ENCODE assay signal across 29 cellular contexts in the genomic region with DNA sequence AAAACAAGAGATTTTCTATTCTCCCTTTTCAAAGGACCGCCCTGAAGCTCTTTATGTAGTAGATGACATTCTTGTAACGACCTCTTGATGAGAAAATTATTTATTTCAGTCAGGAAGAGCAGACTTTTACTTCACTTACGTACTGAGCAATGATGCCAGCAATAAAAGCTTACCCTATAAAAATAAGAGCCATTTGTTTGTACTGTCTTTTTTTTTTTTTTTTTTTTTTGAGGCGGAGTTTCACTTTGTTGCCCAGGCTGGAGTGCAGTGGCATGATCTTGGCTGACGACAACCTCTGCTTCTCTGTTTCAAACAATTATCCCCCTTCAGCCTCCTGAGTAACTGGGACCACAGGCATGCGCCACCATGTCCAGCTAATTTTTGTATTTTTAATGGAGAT. TPM values are rescaled to one million over a fixed set of nuclear protein-coding genes. Genes with fewer than 3 reads are reported as not detected.
DNase-seq lines count a peak whose midpoint lies in the region; ATAC-seq, FAIRE-seq and TF ChIP-seq lines count a peak whose summit lies in the region.
"Had no signal": no experiment of that assay in that cellular context is flagged by ENCODE, and none has a peak within 500 bp of the region (broad histone marks: within the 10 kb centered on the region; RNA-seq: fewer than 3 reads in every experiment).

No MANE protein-coding gene starts in this region.

- DNase-seq in HFFc6 = no peak
- no peak for DNase-seq in SK-N-MC (ENCODE audit: low read depth, low spot score)
- DNase-seq in left lung = no peak
- peak; percentile 46 for DNase-seq in small intestine
- no peak for DNase-seq in Karpas-422
- no peak for DNase-seq in anterior cingulate cortex (lab: John Stamatoyannopoulos, UW)
- no peak for DNase-seq in HK-2 (ENCODE audit: unreplicated experiment)
- DNase-seq: activated CD4-positive, alpha-beta T cell treated with anti-CD3 and anti-CD28 coated beads, Interleukin-2, amount 50 U/mL, for 4 hours; activated gamma-delta T cell; adrenal gland; EL; hypothalamus; islet precursor cell; mesenchymal stem cell; MG63; NCI-H1436; NCI-H2171; NCI-H69; SHP77; stimulated activated CD4-positive, alpha-beta T cell treated with anti-CD3 and anti-CD28 coated beads, Interleukin-2, amount 100 ng/mL, for 24 hours; stimulated activated naive B cell treated with anti-CD40 and anti-IgM and Interleukin-4, amounts not matched to agents 10 μg/mL and 1 μg/mL and 100 μg/mL, for 72 hours; WERI-Rb-1 had no signal

- peak overlapping the region; percentile 33; the same call in 1 of the 2 replicates for H3K27ac ChIP-seq in SK-N-MC
- H3K27ac ChIP-seq in left lung = no peak overlapping the region
- no peak overlapping the region for H3K27ac ChIP-seq in small intestine (ENCODE audit: low read depth in 1 of 2, low read length in 1 of 2)
- H3K27ac ChIP-seq in Karpas-422 (ENCODE audit: low read length) = no peak overlapping the region
- H3K27ac ChIP-seq: adrenal gland, parathyroid adenoma, WERI-Rb-1 had no signal

- H3K36me3 Mint-ChIP-seq in HFFc6 (ENCODE audit: low read depth) = peaks cover 22% of the 10 kb centered on the region
- H3K36me3 Mint-ChIP-seq: natural killer cell treated with Interleukin-12 subunit alpha and Interleukin-12 subunit beta and Interleukin-15 and Interleukin-18, amount 100 ng/mL, for 72 hours had no signal

- H3K9me2 ChIP-seq in Karpas-422 (replicated peaks; ENCODE audit: insufficient read depth, low read length) = no peaks in the 10 kb centered on the region

- H3K27me3 ChIP-seq in left lung = no peaks in the 10 kb centered on the region
- no peaks in the 10 kb centered on the region for H3K27me3 ChIP-seq in small intestine (ENCODE audit: control insufficient read depth in 2 of 2, insufficient read depth in 2 of 2, low read length in 2 of 2)
- H3K27me3 ChIP-seq in Karpas-422 (ENCODE audit: low read length) = no peaks in the 10 kb centered on the region
- H3K27me3 ChIP-seq: adrenal gland, MG63 had no signal

- peaks cover 29% of the 10 kb centered on the region for H3K27me3 Mint-ChIP-seq in HFFc6 (ENCODE audit: insufficient read depth)
- H3K27me3 Mint-ChIP-seq: natural killer cell treated with Interleukin-12 subunit alpha and Interleukin-12 subunit beta and Interleukin-15 and Interleukin-18, amount 100 ng/mL, for 72 hours; stimulated activated naive B cell treated with anti-CD40 and anti-IgM and Interleukin-4, amounts not matched to agents 10 μg/mL and 1 μg/mL and 100 μg/mL, for 72 hours had no signal

- peak overlapping the region; percentile 79 for H3K27ac Mint-ChIP-seq in HFFc6
- H3K27ac Mint-ChIP-seq: B cell; natural killer cell treated with Interleukin-12 subunit alpha and Interleukin-12 subunit beta and Interleukin-15 and Interleukin-18, amount 100 ng/mL, for 72 hours; stimulated activated naive B cell treated with anti-CD40 and anti-IgM and Interleukin-4, amounts not matched to agents 10 μg/mL and 1 μg/mL and 100 μg/mL, for 72 hours; T-helper 1 cell treated with Interleukin-12 subunit alpha and Interleukin-12 subunit beta and Interleukin-4 antibody, amounts not matched to agents 30 μg/mL and 1 μg/mL, for 36 hours had no signal

- TF ChIP-seq CTCF in HFFc6 (IDR thresholded peaks at IDR 0.05) (no peak), left lung (IDR thresholded peaks at IDR 0.05) (no peak)

- no peaks in the 10 kb centered on the region for H4K20me1 ChIP-seq in Karpas-422 (ENCODE audit: insufficient read depth, low read depth, low read length)

- intact Hi-C loops in left lung (cut with DNase I) = no loop called here

- no peaks in the 10 kb centered on the region for H3K9me3 Mint-ChIP-seq in HFFc6
- H3K9me3 Mint-ChIP-seq: natural killer cell treated with Interleukin-12 subunit alpha and Interleukin-12 subunit beta and Interleukin-15 and Interleukin-18, amount 100 ng/mL, for 72 hours; stimulated activated naive B cell treated with anti-CD40 and anti-IgM and Interleukin-4, amounts not matched to agents 10 μg/mL and 1 μg/mL and 100 μg/mL, for 72 hours; T-helper 1 cell treated with Interleukin-12 subunit alpha and Interleukin-12 subunit beta and Interleukin-4 antibody, amounts not matched to agents 30 μg/mL and 1 μg/mL, for 36 hours had no signal

- H3K4me3 Mint-ChIP-seq in HFFc6 = peak overlapping the region; percentile 34
- H3K4me3 Mint-ChIP-seq: B cell; natural killer cell treated with Interleukin-12 subunit alpha and Interleukin-12 subunit beta and Interleukin-15 and Interleukin-18, amount 100 ng/mL, for 72 hours; stimulated activated naive B cell treated with anti-CD40 and anti-IgM and Interleukin-4, amounts not matched to agents 10 μg/mL and 1 μg/mL and 100 μg/mL, for 72 hours; T-helper 1 cell treated with Interleukin-12 subunit alpha and Interleukin-12 subunit beta and Interleukin-4 antibody, amounts not matched to agents 30 μg/mL and 1 μg/mL, for 36 hours had no signal

- peaks cover 9% of the 10 kb centered on the region for H3K4me1 Mint-ChIP-seq in HFFc6 (ENCODE audit: low read depth)
- H3K4me1 Mint-ChIP-seq: B cell had no signal

- H3K4me3 ChIP-seq in SK-N-MC (0 out of 2 replicates have a peak overlapping the region, but pooled peaks have one; percentile 8), left lung (no peak overlapping the region), small intestine (ENCODE audit: low read depth in 1 of 2, low read length in 2 of 2) (no peak overlapping the region), Karpas-422 (ENCODE audit: low read length) (no peak overlapping the region)
- H3K4me3 ChIP-seq: adrenal gland, MG63 had no signal

- no peaks in the 10 kb centered on the region for H3K79me2 ChIP-seq in Karpas-422 (ENCODE audit: low read length)

- H3K36me3 ChIP-seq in SK-N-MC (ENCODE audit: insufficient read depth, low read length) (no peaks in the 10 kb centered on the region), left lung (no peaks in the 10 kb centered on the region), small intestine (ENCODE audit: control insufficient read depth in 2 of 2, insufficient read depth in 2 of 2, low read length in 2 of 2) (no peaks in the 10 kb centered on the region), Karpas-422 (ENCODE audit: insufficient read depth, low read length) (no peaks in the 10 kb centered on the region)
- H3K36me3 ChIP-seq: adrenal gland, WERI-Rb-1 had no signal

- no peak overlapping the region for H3K9ac ChIP-seq in SK-N-MC (ENCODE audit: insufficient read length)
- H3K9ac ChIP-seq in Karpas-422 (ENCODE audit: low read length) = no peak overlapping the region
- H3K9ac ChIP-seq: parathyroid adenoma had no signal

- H3K9me3 ChIP-seq in SK-N-MC (ENCODE audit: low read depth, low read length) (no peaks in the 10 kb centered on the region), left lung (no peaks in the 10 kb centered on the region), small intestine (ENCODE audit: control insufficient read depth, low read depth) (no peaks in the 10 kb centered on the region), Karpas-422 (ENCODE audit: low read length) (no peaks in the 10 kb centered on the region)
- H3K9me3 ChIP-seq: adrenal gland, MG63 had no signal

- H3K4me1 ChIP-seq in left lung (no peaks in the 10 kb centered on the region), small intestine (ENCODE audit: control insufficient read depth in 2 of 2, insufficient read depth in 1 of 2, low read depth in 1 of 2, low read length in 1 of 2) (peaks cover 4 to 6% of the 10 kb centered on the region in 2 donors), Karpas-422 (ENCODE audit: low read length) (no peaks in the 10 kb centered on the region)
- H3K4me1 ChIP-seq: adrenal gland had no signal

- H3K4me2 ChIP-seq in Karpas-422 (ENCODE audit: low read depth, low read length, poor library complexity, severe bottlenecking) = no peak overlapping the region

- H2AFZ ChIP-seq in Karpas-422 (ENCODE audit: low read length) = no peak overlapping the region
- H2AFZ ChIP-seq: parathyroid adenoma had no signal

- ATAC-seq in left lung = peak; percentile 48
- ATAC-seq: HCT116; HepG2; natural killer cell treated with Interleukin-12 subunit alpha and Interleukin-12 subunit beta and Interleukin-15 and Interleukin-18, amount 100 ng/mL, for 72 hours; stimulated activated naive B cell treated with anti-CD40 and anti-IgM and Interleukin-4, amounts not matched to agents 10 μg/mL and 1 μg/mL and 100 μg/mL, for 72 hours had no signal

- 32 to 54% (median 36%) methylated on average over 6 of the region's 6 CpGs for WGBS in small intestine, 3 donors

- FAIRE-seq in small intestine (lab: Jason Lieb, UNC) = no peak
- FAIRE-seq: frontal cortex, HepG2 had no signal

RNA-seq across cellular contexts. Expression of gene CRIM1, which starts 39.2 kb away (rescaled TPM):
- 100 to 1,000 TPM; 731 to 946 (median 839) TPM for total RNA-seq in HFFc6 (2021; fragmentation: NEBNext Ultra II Directional; extraction: Animal tissue kit (Norgen Biotek cat#: 25700))
- total RNA-seq in left lung = 10 to 100 TPM; 58.0 to 72.9 TPM
- polyA plus RNA-seq in small intestine = 10 to 100 TPM in 1 of 3 donors, 1 to 10 TPM in 1, under 1 TPM in 1; 0.89 to 17.4 (median 1.1) TPM
- not detected in 2 replicates for total RNA-seq in Karpas-422 (2014; rRNA removed; shearing (Covaris generic); ENCODE audit: low replicate concordance)

Comparison
In these comparisons a context has a peak if more than half of its experiments do, and no peak if none do; other contexts are left out.
1. RNA of gene CRIM1, which starts 39.2 kb away (total RNA-seq): 731 to 946 TPM in HFFc6 and 58.0 to 72.9 TPM in left lung; not detected in Karpas-422; every median in the first group is over 10 times any median in the second.